13 cellular contexts compared by ENCODE assay signal in the genomic region with DNA sequence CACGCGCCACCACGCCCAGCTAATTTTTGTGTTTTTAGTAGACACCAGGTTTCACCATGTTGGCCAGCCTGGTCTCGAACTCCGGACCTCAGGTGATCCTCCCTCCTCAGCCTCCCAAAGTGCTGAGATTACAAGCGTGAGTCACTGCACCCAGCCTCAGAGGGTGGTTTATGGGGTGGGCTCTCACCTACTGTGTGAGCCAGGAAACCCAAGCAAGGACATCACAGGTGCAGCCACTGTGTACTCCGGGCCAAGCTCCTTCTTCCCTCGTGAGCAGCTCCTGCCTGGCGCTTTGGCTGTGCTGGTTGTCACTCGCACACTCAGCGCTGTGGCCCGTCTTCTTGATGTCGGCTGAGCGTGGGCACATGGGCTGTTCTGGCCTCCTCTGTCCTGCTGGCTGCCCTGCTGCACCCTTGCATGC.
"Had no signal": no experiment of that assay in that cellular context is flagged by ENCODE, and none has a peak within 500 bp of the region (broad histone marks: within the 10 kb centered on the region; RNA-seq: fewer than 3 reads in every experiment).

No MANE protein-coding gene starts in this region.

- H3K4me3 Mint-ChIP-seq: central memory CD8-positive, alpha-beta T cell; dendritic cell treated with granulocyte-macrophage colony-stimulating factor and Interleukin-4, amounts not matched to agents 40 ng/mL and 50 ng/mL, for 4 days; immature natural killer cell; neural crest cell; stimulated activated effector memory CD8-positive, alpha-beta T cell treated with anti-CD3 and anti-CD28 coated beads, Interleukin-12 subunit alpha, Interleukin-12 subunit beta, amount 100 ng/mL, for 72 hours had no signal

- H3K9me3 Mint-ChIP-seq: central memory CD8-positive, alpha-beta T cell; dendritic cell treated with granulocyte-macrophage colony-stimulating factor and Interleukin-4, amounts not matched to agents 40 ng/mL and 50 ng/mL, for 4 days; immature natural killer cell; neural crest cell; stimulated activated effector memory CD8-positive, alpha-beta T cell treated with anti-CD3 and anti-CD28 coated beads, Interleukin-12 subunit alpha, Interleukin-12 subunit beta, amount 100 ng/mL, for 72 hours had no signal

- H3K4me1 Mint-ChIP-seq: central memory CD8-positive, alpha-beta T cell; neural crest cell; stimulated activated effector memory CD8-positive, alpha-beta T cell treated with anti-CD3 and anti-CD28 coated beads, Interleukin-12 subunit alpha, Interleukin-12 subunit beta, amount 100 ng/mL, for 72 hours had no signal

- H3K27ac ChIP-seq: left ventricle myocardium inferior, right atrium auricular region had no signal

- H3K36me3 Mint-ChIP-seq: immature natural killer cell; stimulated activated effector memory CD8-positive, alpha-beta T cell treated with anti-CD3 and anti-CD28 coated beads, Interleukin-12 subunit alpha, Interleukin-12 subunit beta, amount 100 ng/mL, for 72 hours had no signal

- H3K27me3 Mint-ChIP-seq: central memory CD8-positive, alpha-beta T cell had no signal

- DNase-seq: activated CD4-positive, alpha-beta T cell treated with anti-CD3 and anti-CD28 coated beads, Interleukin-2, amount 50 U/mL, for 1 hour; activated gamma-delta T cell; erythroblast; immature natural killer cell; left ventricle myocardium inferior; T-helper 2 cell; trophoblast cell had no signal

- ATAC-seq: stimulated activated effector memory CD8-positive, alpha-beta T cell treated with anti-CD3 and anti-CD28 coated beads, Interleukin-12 subunit alpha, Interleukin-12 subunit beta, amount 100 ng/mL, for 72 hours had no signal

- H3K27ac Mint-ChIP-seq: dendritic cell treated with granulocyte-macrophage colony-stimulating factor and Interleukin-4, amounts not matched to agents 40 ng/mL and 50 ng/mL, for 4 days; immature natural killer cell; stimulated activated effector memory CD8-positive, alpha-beta T cell treated with anti-CD3 and anti-CD28 coated beads, Interleukin-12 subunit alpha, Interleukin-12 subunit beta, amount 100 ng/mL, for 72 hours had no signal

- H3K9me3 ChIP-seq: left ventricle myocardium inferior, right atrium auricular region had no signal

- H3K27me3 ChIP-seq: right atrium auricular region had no signal

- H3K4me3 ChIP-seq: left ventricle myocardium inferior, right atrium auricular region, smooth muscle cell had no signal
